ENCODE assay signal across 35 cellular contexts in the genomic region with DNA sequence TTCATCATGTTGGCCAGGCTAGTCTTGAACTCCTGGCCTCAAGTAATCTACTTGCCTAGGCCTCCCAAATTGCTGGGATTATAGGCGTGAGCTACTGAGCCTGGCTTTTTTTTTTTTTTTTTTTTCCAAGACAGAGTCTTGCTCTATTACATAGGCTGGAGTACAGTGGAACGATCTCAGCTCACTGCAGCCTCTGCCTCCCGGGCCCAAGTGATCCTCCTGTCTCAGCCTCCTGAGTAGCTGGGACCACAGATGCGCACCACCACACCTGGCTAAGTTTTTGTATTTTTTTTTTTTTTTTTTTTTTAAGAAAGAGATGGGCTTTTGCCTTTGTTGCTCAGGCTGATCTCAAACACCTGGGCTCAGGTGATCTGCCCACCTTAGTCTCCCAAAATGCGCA. TPM values are rescaled to one million over a fixed set of nuclear protein-coding genes. Genes with fewer than 3 reads are reported as not detected.
DNase-seq lines count a peak whose midpoint lies in the region; ATAC-seq, FAIRE-seq and TF ChIP-seq lines count a peak whose summit lies in the region.
"Had no signal": no experiment of that assay in that cellular context is flagged by ENCODE, and none has a peak within 500 bp of the region (broad histone marks: within the 10 kb centered on the region; RNA-seq: fewer than 3 reads in every experiment).

No MANE protein-coding gene starts in this region.

- TF ChIP-seq RAD21 in HepG2 (CRISPR knock-in tag; IDR thresholded peaks at IDR 0.05), result no peak
- no peak for TF ChIP-seq RAD21 in IMR-90 (IDR thresholded peaks at IDR 0.05; ENCODE audit: low read length)

- H3K9me3 ChIP-seq in HepG2 (ENCODE audit: low read length) (no peaks in the 10 kb centered on the region), right lobe of liver (no peaks in the 10 kb centered on the region), IMR-90 (ENCODE audit: control insufficient read depth, insufficient read depth, low read length) (no peaks in the 10 kb centered on the region)
- H3K9me3 ChIP-seq: A549; BE2C; BLaER1; BLaER1 treated with 17β-estradiol and CSF1 and Interleukin-3, amounts not matched to agents 10 nM and 100 nM; Caco-2 had no signal

- H3K4ac ChIP-seq in IMR-90 (ENCODE audit: low read depth, low read length), result no peak overlapping the region

- peaks cover 3 to 8% of the 10 kb centered on the region in 2 experiments; a peak in 2 of 5 replicates for H3K36me3 ChIP-seq in HepG2 (replicated peaks in 1 of 2; ENCODE audit: control insufficient read depth in 1 of 2, insufficient read depth in 2 of 2, low read length in 2 of 2)
- H3K36me3 ChIP-seq in right lobe of liver, result peaks cover 0 to 4% (median under 1%) of the 10 kb centered on the region in 4 donors
- H3K36me3 ChIP-seq in IMR-90 (ENCODE audit: control insufficient read depth, insufficient read depth, low read length), result peaks cover 8% of the 10 kb centered on the region

- H4K20me1 ChIP-seq in HepG2 (ENCODE audit: insufficient read depth, low read length) (no peaks in the 10 kb centered on the region), IMR-90 (ENCODE audit: insufficient read depth, low read length) (no peaks in the 10 kb centered on the region)
- H4K20me1 ChIP-seq: BLaER1; BLaER1 treated with 17β-estradiol and CSF1 and Interleukin-3, amounts not matched to agents 10 nM and 100 nM had no signal

- H4K8ac ChIP-seq in IMR-90 (ENCODE audit: low read depth in 2 of 2, low read length in 2 of 2), result no peak overlapping the region

- no peak overlapping the region for H4K5ac ChIP-seq in IMR-90 (ENCODE audit: low read depth, low read length)

- no peak overlapping the region for H2AFZ ChIP-seq in HepG2 (ENCODE audit: low read length)
- H2AFZ ChIP-seq in IMR-90 (replicated peaks; ENCODE audit: low read length, poor library complexity), result no peak overlapping the region

- H2BK15ac ChIP-seq in IMR-90 (ENCODE audit: low read depth, low read length), result no peak overlapping the region; the same call in 2 of the 3 replicates

- BruUV-seq in HepG2 (replicated peaks; lab: Mats Ljungman, UMichigan) (no TSS peak), IMR-90 (replicated peaks; lab: Mats Ljungman, UMichigan) (no TSS peak)

- POLR2A ChIA-PET in HepG2 (lab: Yijun Ruan, JAX), result no interaction called here
- POLR2A ChIA-PET in IMR-90 (lab: Charles Lee; ENCODE audit: unreplicated experiment), result no interaction called here

- H3K27me3 ChIP-seq in HepG2 (ENCODE audit: control insufficient read depth in 1 of 2, insufficient read depth in 2 of 2, low read length in 2 of 2) (no peaks in the 10 kb centered on the region), right lobe of liver (no peaks in the 10 kb centered on the region), IMR-90 (ENCODE audit: control insufficient read depth, insufficient read depth, low read length) (no peaks in the 10 kb centered on the region)
- H3K27me3 ChIP-seq: BE2C; BLaER1; BLaER1 treated with 17β-estradiol and CSF1 and Interleukin-3, amounts not matched to agents 10 nM and 100 nM had no signal

- H3K23ac ChIP-seq in IMR-90 (ENCODE audit: low read depth, low read length), result no peak overlapping the region

- no peak overlapping the region for H3K56ac ChIP-seq in IMR-90 (ENCODE audit: extremely low read depth, insufficient read depth, low read length)

- peaks cover 5 to 7% of the 10 kb centered on the region in 2 experiments; a peak in 3 of 4 replicates for H3K79me1 ChIP-seq in IMR-90 (ENCODE audit: low read depth in 1 of 2, low read length in 2 of 2)

- H3K4me3 ChIP-seq in HepG2 (replicated peaks in 1 of 3; ENCODE audit: insufficient read depth in 1 of 3, low read depth in 2 of 3, low read length in 3 of 3) (no peak overlapping the region), right lobe of liver (no peak overlapping the region), IMR-90 (ENCODE audit: insufficient read depth, low read depth, low read length) (no peak overlapping the region)
- H3K4me3 ChIP-seq: A549; BLaER1; BLaER1 treated with 17β-estradiol and CSF1 and Interleukin-3, amounts not matched to agents 10 nM and 100 nM had no signal

- no peak overlapping the region for H2BK120ac ChIP-seq in IMR-90 (ENCODE audit: low read depth, low read length)

- H3K27ac ChIP-seq in HepG2 (ENCODE audit: extremely low read length, insufficient read depth, low read length), result no peak overlapping the region
- no peak overlapping the region for H3K27ac ChIP-seq in right lobe of liver
- H3K27ac ChIP-seq in IMR-90 (ENCODE audit: insufficient read depth, low read length), result no peak overlapping the region
- H3K27ac ChIP-seq: 22Rv1; A549; BLaER1; BLaER1 treated with 17β-estradiol and CSF1 and Interleukin-3, amounts not matched to agents 10 nM and 100 nM; C4-2B had no signal

- ATAC-seq in HepG2 (no peak), right lobe of liver (no peak), IMR-90 (ENCODE audit: low read depth) (no peak), HG03460 (IDR thresholded peaks at IDR 0.05; ENCODE audit: unreplicated experiment) (no peak)
- ATAC-seq: A549; CD8-positive, alpha-beta T cell had no signal

- DNase-seq in HepG2 (ENCODE audit: low spot score) (no peak), right lobe of liver (no peak), IMR-90 (no peak)
- DNase-seq: 8988T; ACHN; AML-193; BE2C; C1 segment of cervical spinal cord; Caco-2; Calu3; CD4-positive, alpha-beta memory T cell; CD4-positive, alpha-beta T cell; CD4-positive, CD25-positive, alpha-beta regulatory T cell; CD8-positive, alpha-beta memory T cell; CD8-positive, alpha-beta T cell; COR-L47; DMS 273 treated with DMSO at 0.1 percent for 48 hours; DMS153; DMS53; DMS79; DMS79 treated with DMSO at 0.1 percent for 48 hours; DND-41; EL had no signal

- no peak for TF ChIP-seq EP300 in HepG2 (IDR thresholded peaks at IDR 0.05; ENCODE audit: low read depth in 2 of 2, low read length in 2 of 2)
- TF ChIP-seq EP300 in HepG2 (CRISPR knock-in tag; IDR thresholded peaks at IDR 0.05; ENCODE audit: borderline replicate concordance), result no peak

- H3K9me1 ChIP-seq in IMR-90 (ENCODE audit: insufficient read depth, low read length), result no peaks in the 10 kb centered on the region

- H3K18ac ChIP-seq in IMR-90 (ENCODE audit: low read depth, low read length), result no peak overlapping the region

- no peak for FAIRE-seq in HepG2 (lab: Jason Lieb, UNC)
- FAIRE-seq: A549, D721Med had no signal

- H3K9ac ChIP-seq in HepG2 (ENCODE audit: insufficient read depth, low read depth, low read length) (no peak overlapping the region), IMR-90 (ENCODE audit: low read depth, low read length) (no peak overlapping the region)
- H3K9ac ChIP-seq: BLaER1; BLaER1 treated with 17β-estradiol and CSF1 and Interleukin-3, amounts not matched to agents 10 nM and 100 nM had no signal

- no peak overlapping the region for H2BK5ac ChIP-seq in IMR-90 (ENCODE audit: low read depth, low read length, poor library complexity, severe bottlenecking)

- no peak overlapping the region for H4K91ac ChIP-seq in IMR-90 (ENCODE audit: insufficient read depth, low read depth, low read length)

- H3K14ac ChIP-seq in IMR-90 (replicated peaks; ENCODE audit: low read depth, low read length), result no peak overlapping the region

- H3K4me2 ChIP-seq in HepG2 (ENCODE audit: low read depth, low read length) (no peak overlapping the region), IMR-90 (ENCODE audit: low read depth, low read length) (no peak overlapping the region)
- H3K4me2 ChIP-seq: A549; BLaER1; BLaER1 treated with 17β-estradiol and CSF1 and Interleukin-3, amounts not matched to agents 10 nM and 100 nM had no signal

- TF ChIP-seq POLR2A in HepG2 (IDR thresholded peaks at IDR 0.05; ENCODE audit: insufficient read depth in 1 of 2, low read depth in 2 of 2, low read length in 2 of 2) (no peak), right lobe of liver (IDR thresholded peaks at IDR 0.05) (no peak), IMR-90 (IDR thresholded peaks at IDR 0.05; ENCODE audit: low read depth, low read length) (no peak)

- H2AK9ac ChIP-seq in IMR-90 (replicated peaks; ENCODE audit: low read depth, low read length, poor library complexity), result no peak overlapping the region

- H3K4me1 ChIP-seq in HepG2 (ENCODE audit: insufficient read depth, low read length) (peaks cover 47% of the 10 kb centered on the region), right lobe of liver (peaks cover 0 to 44% (median 8%) of the 10 kb centered on the region in 4 donors), IMR-90 (ENCODE audit: control insufficient read depth, insufficient read depth, low read length) (peaks cover 7% of the 10 kb centered on the region)
- H3K4me1 ChIP-seq: BLaER1, Caco-2 had no signal

- dilution Hi-C loops in IMR-90 (cut with HindIII; ENCODE audit: low sequenced_read_pairs, unreplicated experiment), result no loop called here

- H2AK5ac ChIP-seq in IMR-90 (ENCODE audit: low read depth, low read length), result peak overlapping the region; percentile 33; the same call in 1 of the 2 replicates

- 79% methylated on average over 5 of the region's 5 CpGs for WGBS in HepG2 (ENCODE audit: low lambda C conversion rate)
- WGBS in right lobe of liver (ENCODE audit: insufficient coverage, low coverage, low lambda C conversion rate, missing lambda C conversion rate), result 73% methylated on average over 5 of the region's 5 CpGs
- no CpG with 5 or more reads among the region's 5 CpGs for WGBS in IMR-90 (ENCODE audit: extremely low coverage in 2 of 2, insufficient read length in 1 of 2), 2 experiments

- TF ChIP-seq CTCF in HepG2 (CRISPR knock-in tag; IDR thresholded peaks at IDR 0.05), result no peak
- no peak for TF ChIP-seq CTCF in right lobe of liver (IDR thresholded peaks at IDR 0.05)
- TF ChIP-seq CTCF in IMR-90 (conservative IDR thresholded peaks at IDR 0.05; ENCODE audit: low read depth, low read length), result no peak

- in situ Hi-C loops in HepG2 (cut with HindIII; ENCODE audit: extremely low pct_ligation_motif_present, low pct_unique_long_range_greater_than_20kb), result no loop called here
- in situ Hi-C loops in IMR-90 (cut with MboI; ENCODE audit: low sequenced_read_pairs), result no loop called here

- intact Hi-C loops in HepG2 (cut with micrococcal nuclease; ENCODE audit: unreplicated experiment), result no loop called here
- intact Hi-C loops in right lobe of liver (cut with DNase I), result no loop called here
- intact Hi-C loops in IMR-90 (cut with micrococcal nuclease), result loop anchor here (10.0 kb wide), 1 partner anchor 348 kb away; a partner anchor contains a TSS

- no peaks in the 10 kb centered on the region for H3K79me2 ChIP-seq in HepG2 (ENCODE audit: insufficient read depth, low read length)

- H2BK20ac ChIP-seq in IMR-90 (ENCODE audit: low read depth, low read length), result no peak overlapping the region

- CTCF ChIA-PET in HepG2 (lab: Yijun Ruan, JAX; ENCODE audit: low intra/inter-chr PET ratio, low total read pairs) (no interaction called here), IMR-90 (lab: Yijun Ruan, JAX) (interaction anchor here (0.6 to 0.7 kb wide), 2 partner anchors 12 to 64 kb away, joined by 3 to 6 read pairs; no protein-coding TSS in a partner anchor)

RNA-seq across cellular contexts. Expression of a gene that starts 26.2 kb away (rescaled TPM):
- total RNA-seq in HepG2 (2016; rRNA removed; fragmentation: Illumina TruSeq; extraction: Trizol) (0.29 TPM in 1 of 2 replicates, not detected in the other), right lobe of liver (under 1 TPM in 4 of 6 experiments, not detected in 2; 0.44 to 0.68 (median 0.54) TPM), IMR-90 (2012; rRNA removed) (0.28 and 0.90 TPM in 2 replicates)
- total RNA-seq in HepG2 (2016; cell fraction: cytosol; rRNA removed; fragmentation: Illumina TruSeq; extraction: Trizol; ENCODE audit: low read depth), result not detected in 2 replicates
- 0.41 TPM in 1 of 2 replicates, not detected in the other for total RNA-seq in HepG2 (2016; cell fraction: insoluble cytoplasmic fraction; rRNA removed; fragmentation: Illumina TruSeq; extraction: Trizol)
- total RNA-seq in HepG2 (2016; cell fraction: membrane; rRNA removed; fragmentation: Illumina TruSeq; extraction: Trizol), result not detected in 2 replicates
- 0.72 and 1.3 TPM in 2 replicates for total RNA-seq in HepG2 (2016; cell fraction: nucleus; rRNA removed; fragmentation: Illumina TruSeq; extraction: Trizol)
- polyA plus RNA-seq in HepG2 (2011; rRNA removed) (0.18 and 0.32 TPM in 2 replicates), IMR-90 (2012; rRNA removed) (not detected in 2 replicates)
- polyA plus RNA-seq in HepG2 (2011; cell fraction: cytosol; rRNA removed), result not detected in 2 replicates
- 1.7 TPM in 2 replicates for polyA plus RNA-seq in HepG2 (2011; cell fraction: nucleus; rRNA removed)
- 0.13 TPM in 1 of 2 replicates, not detected in the other for polyA plus RNA-seq in HepG2 (2012)
- polyA plus RNA-seq in HepG2 (2016; cell fraction: cytosol; fragmentation: Illumina TruSeq; extraction: Trizol; ENCODE audit: low read depth), result not detected in 2 replicates
- polyA plus RNA-seq in HepG2 (2016; cell fraction: insoluble cytoplasmic fraction; fragmentation: Illumina TruSeq; extraction: Trizol; ENCODE audit: low read depth), result not detected in 2 replicates
- polyA plus RNA-seq in HepG2 (2016; cell fraction: membrane; fragmentation: Illumina TruSeq; extraction: Trizol; ENCODE audit: low read depth), result not detected in 2 replicates
- polyA plus RNA-seq in HepG2 (2016; cell fraction: nucleus; fragmentation: Illumina TruSeq; extraction: Trizol; ENCODE audit: insufficient read depth, low read depth), result not detected in 2 replicates
- 14.0 and 21.7 TPM in 2 replicates for polyA minus RNA-seq in HepG2 (2011; rRNA and poly(A)+ RNA removed; ENCODE audit: low replicate concordance)
- polyA minus RNA-seq in HepG2 (2011; cell fraction: cytosol; rRNA and poly(A)+ RNA removed), result 0.49 TPM in 1 of 2 replicates, not detected in the other
- polyA minus RNA-seq in HepG2 (2011; cell fraction: nucleus; rRNA and poly(A)+ RNA removed), result 30.3 and 35.8 TPM in 2 replicates
- 0.11 TPM in 1 of 2 replicates, not detected in the other for polyA plus RNA-seq in IMR-90 (2012; cell fraction: cytosol; rRNA removed)
- 0.22 and 0.58 TPM in 2 replicates for polyA plus RNA-seq in IMR-90 (2012; cell fraction: nucleus; rRNA removed; ENCODE audit: low replicate concordance)
- total RNA-seq: A172, A673, Daoy had no signal
- polyA plus RNA-seq: BJ; CD14-positive monocyte; CD4-positive, alpha-beta memory T cell; CD4-positive, CD25-positive, alpha-beta regulatory T cell; CD8-positive, alpha-beta memory T cell had no signal
